In the genomic region with DNA sequence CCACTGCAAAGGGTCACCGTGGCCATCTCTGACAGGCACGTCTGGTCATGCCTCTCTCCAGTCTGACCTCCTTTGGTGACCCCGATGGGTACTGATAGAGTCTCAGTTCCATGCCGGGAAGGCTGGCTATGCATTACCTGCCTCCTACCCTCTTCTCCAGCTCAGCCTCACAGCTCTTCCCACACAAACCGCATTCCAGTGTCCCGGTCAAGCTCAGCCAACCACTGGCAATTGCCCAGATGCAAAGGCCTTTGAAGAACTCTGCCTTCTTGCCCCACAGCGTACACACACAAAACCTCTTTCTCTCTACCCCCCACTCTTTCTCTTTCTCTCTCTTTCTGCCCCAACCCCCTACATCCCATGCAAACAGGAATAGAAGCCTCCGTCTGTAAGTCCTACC, we compare ENCODE assay signal across 25 cellular contexts. TPM values are rescaled to one million over a fixed set of nuclear protein-coding genes. Genes with fewer than 3 reads are reported as not detected.
"Had no signal": no experiment of that assay in that cellular context is flagged by ENCODE, and none has a peak within 500 bp of the region (broad histone marks: within the 10 kb centered on the region; RNA-seq: fewer than 3 reads in every experiment).

No MANE protein-coding gene starts in this region.

- H3K4me3 ChIP-seq: body of pancreas, dorsolateral prefrontal cortex, pancreas, right lobe of liver, suprapubic skin had no signal

- H3K27ac Mint-ChIP-seq: activated CD4-positive, alpha-beta T cell treated with anti-CD3 and anti-CD28 coated beads, Interleukin-2, amount 10 ng/mL, durations not matched to agents 24 days and 14 days; activated naive CD8-positive, alpha-beta T cell treated with anti-CD3 and anti-CD28 coated beads, Interleukin-2, amount 10 ng/mL, durations not matched to agents 7 days and 5 days; endodermal cell; stimulated activated naive CD8-positive, alpha-beta T cell treated with anti-CD3 and anti-CD28 coated beads, Interleukin-15, amount 100 ng/mL, for 72 hours; type B pancreatic cell; WTC11 had no signal

- H3K27ac ChIP-seq: dorsolateral prefrontal cortex, epithelial cell of prostate, foreskin keratinocyte, right lobe of liver, suprapubic skin had no signal

- H3K4me3 Mint-ChIP-seq: activated CD4-positive, alpha-beta T cell treated with anti-CD3 and anti-CD28 coated beads, Interleukin-2, amount 10 ng/mL, durations not matched to agents 24 days and 14 days; activated naive CD8-positive, alpha-beta T cell treated with anti-CD3 and anti-CD28 coated beads, Interleukin-2, amount 10 ng/mL, durations not matched to agents 7 days and 5 days; endodermal cell; neural crest cell; stimulated activated naive CD8-positive, alpha-beta T cell treated with anti-CD3 and anti-CD28 coated beads, Interleukin-15, amount 100 ng/mL, for 72 hours; type B pancreatic cell; WTC11 had no signal

- H3K27me3 ChIP-seq: body of pancreas, dorsolateral prefrontal cortex, foreskin keratinocyte, pancreas, right lobe of liver, suprapubic skin had no signal

- DNase-seq: activated CD4-positive, alpha-beta T cell treated with anti-CD3 and anti-CD28 coated beads, Interleukin-2, amount 10 ng/mL, durations not matched to agents 24 days and 14 days; activated gamma-delta T cell treated with Interleukin-2 at 50 U/mL for 16 hours; activated naive CD8-positive, alpha-beta T cell treated with anti-CD3 and anti-CD28 coated beads, Interleukin-2, amount 10 ng/mL, durations not matched to agents 7 days and 5 days; amygdala; body of pancreas; dorsolateral prefrontal cortex; endodermal cell; foreskin keratinocyte; glutamatergic neuron; hippocampal formation; islet precursor cell; pancreas; right lobe of liver; small intestine; stimulated activated CD4-positive, alpha-beta T cell treated with anti-CD3 and anti-CD28 coated beads, Interleukin-15, amount 100 ng/mL, for 24 hours; stimulated activated CD4-positive, alpha-beta T cell treated with anti-CD3 and anti-CD28 coated beads, Interleukin-2, amount 100 ng/mL, for 48 hours; stimulated activated naive CD8-positive, alpha-beta T cell treated with anti-CD3 and anti-CD28 coated beads, Interleukin-15, amount 100 ng/mL, for 72 hours had no signal

- H3K36me3 ChIP-seq: pancreas, right lobe of liver, suprapubic skin had no signal

- H3K9me3 Mint-ChIP-seq: activated naive CD8-positive, alpha-beta T cell treated with anti-CD3 and anti-CD28 coated beads, Interleukin-2, amount 10 ng/mL, durations not matched to agents 7 days and 5 days; endodermal cell; stimulated activated naive CD8-positive, alpha-beta T cell treated with anti-CD3 and anti-CD28 coated beads, Interleukin-15, amount 100 ng/mL, for 72 hours; type B pancreatic cell had no signal

- H3K36me3 Mint-ChIP-seq: type B pancreatic cell, WTC11 had no signal

- H3K4me1 ChIP-seq: foreskin keratinocyte, right lobe of liver, suprapubic skin had no signal

- ATAC-seq: body of pancreas; foreskin keratinocyte; left lobe of liver; pancreas; right lobe of liver; stimulated activated naive CD8-positive, alpha-beta T cell treated with anti-CD3 and anti-CD28 coated beads, Interleukin-15, amount 100 ng/mL, for 72 hours; WTC11 had no signal

- H3K9me3 ChIP-seq: body of pancreas, pancreas, right lobe of liver, suprapubic skin had no signal

- H3K27me3 Mint-ChIP-seq: type B pancreatic cell had no signal

RNA-seq across cellular contexts. Expression of gene TMEM163, which starts 37.6 kb away (rescaled TPM):
- total RNA-seq: foreskin keratinocyte, lung microvascular endothelial cell, myocyte had no signal
- polyA plus RNA-seq: foreskin keratinocyte had no signal
